Comparison of ENCODE assay signal across 21 cellular contexts in the genomic region with DNA sequence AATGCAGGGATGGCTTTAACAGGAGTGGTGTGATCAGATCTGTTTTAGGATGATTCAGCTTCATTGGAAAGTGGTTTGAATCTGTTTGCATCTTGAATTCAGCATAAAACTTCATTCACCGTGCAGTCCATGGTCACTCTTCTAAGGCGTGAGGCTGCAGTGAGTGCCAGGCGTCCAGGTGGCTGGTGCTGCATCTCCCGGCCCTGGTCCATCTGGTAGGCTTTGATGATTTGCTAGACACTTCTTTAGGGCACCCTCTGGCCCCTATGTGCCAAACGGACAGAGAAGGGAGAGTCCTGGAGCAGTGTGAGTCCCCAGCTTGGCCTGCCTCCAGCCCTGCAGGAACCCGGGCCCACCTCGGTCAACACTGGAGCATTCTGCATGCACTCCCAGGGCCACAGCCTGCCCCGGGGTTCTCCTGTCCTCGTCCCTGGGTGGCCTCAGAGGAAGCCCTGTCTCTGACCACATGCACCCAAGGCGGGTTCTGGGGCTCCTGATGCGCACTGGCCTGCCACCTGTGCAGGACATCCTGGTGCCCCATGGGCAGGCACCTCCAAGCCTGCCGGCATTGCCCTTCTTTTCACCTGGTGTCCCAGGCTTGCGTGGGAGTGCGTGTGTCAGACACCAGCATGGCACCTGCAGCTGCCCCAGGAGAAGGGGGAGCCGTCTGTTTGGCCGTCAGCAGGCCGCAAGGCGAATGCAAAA.
DNase-seq lines count a peak whose midpoint lies in the region; ATAC-seq and TF ChIP-seq lines count a peak whose summit lies in the region.
"Had no signal": no experiment of that assay in that cellular context is flagged by ENCODE, and none has a peak within 500 bp of the region (broad histone marks: within the 10 kb centered on the region; RNA-seq: fewer than 3 reads in every experiment).

No MANE protein-coding gene starts in this region.

- intact Hi-C loops in Right ventricle myocardium inferior (cut with DNase I): no loop called here
- intact Hi-C loops in Right ventricle myocardium superior (cut with DNase I): no loop called here
- intact Hi-C loops in CD4-positive, alpha-beta T cell (cut with DNase I, micrococcal nuclease): no loop called here

- POLR2A ChIA-PET in CD4-positive, alpha-beta T cell (lab: Charles Lee): no interaction called here

- no peaks in the 10 kb centered on the region for H3K4me1 ChIP-seq in osteoblast (ENCODE audit: insufficient read depth, low read length)
- H3K4me1 ChIP-seq: HAP-1 had no signal

- no peak for ATAC-seq in Right ventricle myocardium inferior
- no peak for ATAC-seq in Right ventricle myocardium superior (ENCODE audit: poor library complexity)
- no peak for ATAC-seq in CD4-positive, alpha-beta T cell (ENCODE audit: poor library complexity)
- ATAC-seq in GM19467 (IDR thresholded peaks at IDR 0.05; ENCODE audit: unreplicated experiment): no peak
- ATAC-seq: GM12878 had no signal

- H3K27me3 Mint-ChIP-seq in glutamatergic neuron (ENCODE audit: unreplicated experiment): no peaks in the 10 kb centered on the region
- no peaks in the 10 kb centered on the region for H3K27me3 Mint-ChIP-seq in CD4-positive, alpha-beta T cell
- H3K27me3 Mint-ChIP-seq: B cell had no signal

- H3K79me2 ChIP-seq in osteoblast (ENCODE audit: insufficient read depth, low read length): no peaks in the 10 kb centered on the region

- no peaks in the 10 kb centered on the region for H3K36me3 ChIP-seq in osteoblast (ENCODE audit: insufficient read depth, low read length)
- H3K36me3 ChIP-seq: HAP-1 had no signal

- CTCF ChIA-PET in CD4-positive, alpha-beta T cell (lab: Charles Lee): no interaction called here

- no peak overlapping the region for H3K4me3 ChIP-seq in osteoblast (ENCODE audit: insufficient read depth, low read length)
- H3K4me3 ChIP-seq: BLaER1, GM12878, HAP-1 had no signal

- peaks cover 5% of the 10 kb centered on the region for H3K9me3 ChIP-seq in osteoblast (ENCODE audit: low read depth, low read length)
- no peaks in the 10 kb centered on the region for H3K9me3 ChIP-seq in CD4-positive, alpha-beta T cell (ENCODE audit: control insufficient read depth, low read length)
- H3K9me3 ChIP-seq: BLaER1, HAP-1 had no signal

- H3K4me2 ChIP-seq in osteoblast (ENCODE audit: insufficient read depth, low read length): no peak overlapping the region
- H3K4me2 ChIP-seq: BLaER1 had no signal

- no peaks in the 10 kb centered on the region for H3K4me1 Mint-ChIP-seq in glutamatergic neuron (ENCODE audit: low read depth, unreplicated experiment)
- H3K4me1 Mint-ChIP-seq in CD4-positive, alpha-beta T cell (ENCODE audit: low read depth): no peaks in the 10 kb centered on the region
- H3K4me1 Mint-ChIP-seq: B cell; CD4-positive, CD25-positive, alpha-beta regulatory T cell; CD8-positive, alpha-beta memory T cell had no signal

- peaks cover 15% of the 10 kb centered on the region for H3K36me3 Mint-ChIP-seq in glutamatergic neuron (ENCODE audit: unreplicated experiment)
- no peaks in the 10 kb centered on the region for H3K36me3 Mint-ChIP-seq in CD4-positive, alpha-beta T cell (ENCODE audit: low read depth)
- H3K36me3 Mint-ChIP-seq: CD4-positive, CD25-positive, alpha-beta regulatory T cell; CD8-positive, alpha-beta memory T cell had no signal

- no peaks in the 10 kb centered on the region for H4K20me1 ChIP-seq in osteoblast (ENCODE audit: insufficient read depth, low read length)
- H4K20me1 ChIP-seq: BLaER1 had no signal

- TF ChIP-seq CTCF in glutamatergic neuron (IDR thresholded peaks at IDR 0.05; ENCODE audit: partially characterized antibody, unreplicated experiment): no peak
- no peak for TF ChIP-seq CTCF in osteoblast (IDR thresholded peaks at IDR 0.05; ENCODE audit: extremely low read depth, low read depth, low read length)
- TF ChIP-seq CTCF in CD4-positive, alpha-beta T cell (IDR thresholded peaks at IDR 0.05): no peak

- no peak overlapping the region for H3K4me3 Mint-ChIP-seq in glutamatergic neuron (ENCODE audit: unreplicated experiment)
- H3K4me3 Mint-ChIP-seq in CD4-positive, alpha-beta T cell: no peak overlapping the region
- H3K4me3 Mint-ChIP-seq: B cell; CD4-positive, CD25-positive, alpha-beta regulatory T cell; CD8-positive, alpha-beta memory T cell; HFFc6 had no signal

- H3K27ac ChIP-seq in osteoblast (ENCODE audit: low read depth, low read length): no peak overlapping the region
- no peak overlapping the region for H3K27ac ChIP-seq in CD4-positive, alpha-beta T cell (ENCODE audit: low read depth, low read length)
- H3K27ac ChIP-seq: 22Rv1, BLaER1, C4-2B had no signal

- H2AFZ ChIP-seq in osteoblast (ENCODE audit: low read length): no peak overlapping the region

- peaks cover 26% of the 10 kb centered on the region for H3K27me3 ChIP-seq in osteoblast (ENCODE audit: insufficient read depth, low read length)
- H3K27me3 ChIP-seq in CD4-positive, alpha-beta T cell (ENCODE audit: control insufficient read depth, insufficient read depth, low read length): no peaks in the 10 kb centered on the region
- H3K27me3 ChIP-seq: BLaER1 had no signal

- H3K9me3 Mint-ChIP-seq in glutamatergic neuron (ENCODE audit: unreplicated experiment): peaks cover 14% of the 10 kb centered on the region
- peaks cover 2% of the 10 kb centered on the region for H3K9me3 Mint-ChIP-seq in CD4-positive, alpha-beta T cell

- DNase-seq in Right ventricle myocardium inferior (ENCODE audit: missing footprints) (peak; percentile 33), Right ventricle myocardium superior (no peak), cerebellar cortex (ENCODE audit: low spot score) (peak; percentile 49), glutamatergic neuron (peak; percentile 11), osteoblast (ENCODE audit: insufficient read length, low spot score, missing footprints) (peak; percentile 52), hippocampal formation (lab: John Stamatoyannopoulos, UW) (no peak)
- no peak for DNase-seq in CD4-positive, alpha-beta T cell
- DNase-seq: CD4-positive, CD25-positive, alpha-beta regulatory T cell; DMS53; DND-41; GDM1; GOT3; HFFc6 had no signal

- peak overlapping the region; percentile 28 for H3K27ac Mint-ChIP-seq in glutamatergic neuron (ENCODE audit: unreplicated experiment)
- no peak overlapping the region for H3K27ac Mint-ChIP-seq in CD4-positive, alpha-beta T cell
- H3K27ac Mint-ChIP-seq: B cell; CD4-positive, CD25-positive, alpha-beta regulatory T cell; HFFc6 had no signal

Comparison
In these comparisons a context has a peak if more than half of its experiments do, and no peak if none do; other contexts are left out.
1. DNase-seq: peak in Right ventricle myocardium inferior (single experiment), cerebellar cortex (single experiment), glutamatergic neuron (single experiment) and osteoblast (single experiment); none in Right ventricle myocardium superior (single experiment), hippocampal formation (0 of 2) and CD4-positive, alpha-beta T cell (0 of 10).